8 cellular contexts compared by ENCODE assay signal in the genomic region with DNA sequence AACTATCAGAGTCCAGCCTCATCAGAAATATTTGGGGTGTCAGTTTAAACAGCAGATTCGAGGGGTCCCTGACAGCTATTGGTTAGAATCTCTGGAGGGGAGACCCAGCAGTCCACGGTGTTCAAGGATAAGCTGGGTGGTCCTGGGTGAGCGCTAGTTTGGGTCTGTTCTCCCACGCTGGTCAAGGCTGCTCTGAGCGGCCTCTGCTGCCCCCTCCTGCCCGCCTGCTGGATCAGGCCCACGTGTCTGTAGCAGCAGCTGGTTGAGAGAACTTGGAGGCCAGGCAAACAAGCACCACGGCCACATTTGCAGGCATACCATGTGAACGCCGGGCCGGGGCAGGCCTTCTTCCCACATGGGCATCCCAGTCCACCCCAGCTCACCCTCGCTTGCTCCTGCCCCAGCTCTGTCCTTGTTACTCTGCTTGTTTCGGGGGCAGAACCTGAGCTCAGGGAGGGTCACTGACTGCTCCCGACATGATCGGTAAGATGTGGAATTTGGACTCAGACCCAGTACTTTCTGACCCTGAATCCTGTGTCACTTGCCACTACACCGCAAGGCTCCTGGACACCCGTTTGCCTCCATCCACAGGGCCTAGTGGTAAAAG. TPM values are rescaled to one million over a fixed set of nuclear protein-coding genes. Genes with fewer than 3 reads are reported as not detected.
A peak's percentile ranks its signal among the peaks of the same experiment; 100 is the strongest.
DNase-seq lines count a peak whose midpoint lies in the region; ATAC-seq and TF ChIP-seq lines count a peak whose summit lies in the region.

No MANE protein-coding gene starts in this region.

- POLR2A ChIA-PET in A673 (lab: Charles Lee; ENCODE audit: low non-redundant PET): no interaction called here

- DNase-seq in A673 (ENCODE audit: low spot score) (peak; percentile 47), GM03348 (ENCODE audit: low spot score) (peak; percentile 89), cerebellum (ENCODE audit: low spot score) (peak; percentile 20), left lung (peak in 1 of 2 donors; percentile 57), thoracic aorta (ENCODE audit: low spot score) (no peak), DMS153 (lab: John Stamatoyannopoulos, UW) (no peak)

- H3K36me3 ChIP-seq in A673 (ENCODE audit: insufficient read depth, low read length, poor library complexity, severe bottlenecking) (no peaks in the 10 kb centered on the region), OCI-LY1 (ENCODE audit: insufficient read depth, low read length) (no peaks in the 10 kb centered on the region), left lung (no peaks in the 10 kb centered on the region), thoracic aorta (no peaks in the 10 kb centered on the region)

- H3F3A ChIP-seq in OCI-LY1 (ENCODE audit: insufficient read depth, low read length): no peaks in the 10 kb centered on the region

- TF ChIP-seq CTCF in A673 (conservative IDR thresholded peaks at IDR 0.05; ENCODE audit: low read depth, low read length): peak; percentile 76
- peak; percentile 55 for TF ChIP-seq CTCF in OCI-LY1 (IDR thresholded peaks at IDR 0.05; ENCODE audit: low read length)
- TF ChIP-seq CTCF in left lung (IDR thresholded peaks at IDR 0.05): peak; percentile 36 to 54
- TF ChIP-seq CTCF in thoracic aorta (IDR thresholded peaks at IDR 0.05): peak; percentile 63

- BruUV-seq in A673 (replicated peaks; lab: Mats Ljungman, UMichigan): no TSS peak

- no peaks in the 10 kb centered on the region for H4K20me1 ChIP-seq in OCI-LY1 (ENCODE audit: insufficient read depth, low read length)

- H3K9me3 ChIP-seq in A673 (ENCODE audit: low read depth, low read length, poor library complexity, severe bottlenecking): no peaks in the 10 kb centered on the region
- no peaks in the 10 kb centered on the region for H3K9me3 ChIP-seq in OCI-LY1 (ENCODE audit: low read length)
- H3K9me3 ChIP-seq in left lung: no peaks in the 10 kb centered on the region
- no peaks in the 10 kb centered on the region for H3K9me3 ChIP-seq in thoracic aorta

- H3K4me3 ChIP-seq in A673 (ENCODE audit: low read depth, low read length, poor library complexity, severe bottlenecking): no peak overlapping the region
- no peak overlapping the region for H3K4me3 ChIP-seq in OCI-LY1 (ENCODE audit: low read depth, low read length, poor library complexity, severe bottlenecking)
- no peak overlapping the region for H3K4me3 ChIP-seq in left lung
- no peak overlapping the region for H3K4me3 ChIP-seq in thoracic aorta

- intact Hi-C loops in A673 (cut with micrococcal nuclease; ENCODE audit: unreplicated experiment): loop anchor here (1.0 to 5.0 kb wide), 4 partner anchors 177 to 700 kb away; no protein-coding TSS in a partner anchor
- intact Hi-C loops in left lung (cut with DNase I): loop anchor here (5.0 to 10.0 kb wide), 4 partner anchors 175 to 445 kb away; no protein-coding TSS in a partner anchor

- ATAC-seq in left lung: peak; percentile 73
- ATAC-seq in thoracic aorta (ENCODE audit: insufficient number of reproducible peaks, low FRiP score, low read depth): no peak
- ATAC-seq in HG02973 (IDR thresholded peaks at IDR 0.05; ENCODE audit: unreplicated experiment): no peak

- no peak overlapping the region for H2AFZ ChIP-seq in OCI-LY1 (ENCODE audit: low read length)

- CTCF ChIA-PET in A673 (lab: Charles Lee): interaction anchor here (0.5 to 1.5 kb wide), 7 partner anchors 16 to 1546 kb away, joined by 3 to 14 read pairs (median 3); no protein-coding TSS in a partner anchor

- H3K27ac ChIP-seq in A673 (ENCODE audit: low read depth, low read length, poor library complexity, severe bottlenecking) (no peak overlapping the region), OCI-LY1 (ENCODE audit: low read depth, low read length, poor library complexity, severe bottlenecking) (no peak overlapping the region), left lung (peak overlapping the region; percentile 83 to 96), thoracic aorta (no peak overlapping the region)

- no peaks in the 10 kb centered on the region for H3K9me2 ChIP-seq in OCI-LY1 (ENCODE audit: low read depth, low read length)

- H3K4me1 ChIP-seq in A673 (ENCODE audit: insufficient read depth, low read length, poor library complexity, severe bottlenecking): no peaks in the 10 kb centered on the region
- no peaks in the 10 kb centered on the region for H3K4me1 ChIP-seq in OCI-LY1 (ENCODE audit: insufficient read depth, low read length, severe bottlenecking)
- H3K4me1 ChIP-seq in left lung: peaks cover 7 to 15% of the 10 kb centered on the region in 2 donors
- peaks cover 4 to 20% of the 10 kb centered on the region in 2 donors for H3K4me1 ChIP-seq in thoracic aorta (ENCODE audit: control insufficient read depth in 1 of 2, low read depth in 2 of 2)

- H3K4me2 ChIP-seq in OCI-LY1 (ENCODE audit: low read length): no peak overlapping the region

- no peaks in the 10 kb centered on the region for H3K79me2 ChIP-seq in OCI-LY1 (ENCODE audit: insufficient read depth, low read length)

- H3K27me3 ChIP-seq in A673 (replicated peaks; ENCODE audit: insufficient read depth, low read depth, low read length, poor library complexity): peaks cover 97% of the 10 kb centered on the region
- H3K27me3 ChIP-seq in OCI-LY1 (ENCODE audit: insufficient read depth, low read length): no peaks in the 10 kb centered on the region; the same call in 1 of the 2 replicates
- peaks cover 40 to 97% of the 10 kb centered on the region in 2 donors for H3K27me3 ChIP-seq in left lung
- peaks cover 25% of the 10 kb centered on the region for H3K27me3 ChIP-seq in thoracic aorta (replicated peaks; ENCODE audit: insufficient read depth)

- no peak overlapping the region for H3K9ac ChIP-seq in OCI-LY1 (ENCODE audit: low read length)

RNA-seq across cellular contexts. Expression of gene FOXF1, which starts 7.4 kb away (rescaled TPM):
- total RNA-seq in A673 (2021) (not detected in 2 replicates), cerebellum (1.2 TPM), left lung (10 to 100 TPM; 21.7 to 30.3 TPM), thoracic aorta (1 to 10 TPM in 1 of 2 donors, not detected in 1; 4.1 TPM)

RNA-seq across cellular contexts. Expression of gene MTHFSD, which starts 37.3 kb away (rescaled TPM):
- 26.5 and 27.5 TPM in 2 replicates for total RNA-seq in A673 (2021)
- 26.4 TPM for total RNA-seq in cerebellum
- total RNA-seq in left lung: 10 to 100 TPM; 19.7 to 20.2 TPM
- total RNA-seq in thoracic aorta: 10 to 100 TPM; 25.0 to 30.8 TPM

RNA-seq across cellular contexts. Expression of gene FOXC2, which starts 48.9 kb away (rescaled TPM):
- total RNA-seq in A673 (2021): 0.13 and 0.34 TPM in 2 replicates
- total RNA-seq in cerebellum: 0.45 TPM
- total RNA-seq in left lung: 1 to 10 TPM in 1 of 2 donors, under 1 TPM in 1; 0.41 to 2.0 TPM
- 10 to 100 TPM; 54.5 to 60.7 TPM for total RNA-seq in thoracic aorta

Comparison
In these comparisons a context has a peak if more than half of its experiments do, and no peak if none do; other contexts are left out.
1. DNase-seq: peak in A673 (single experiment), GM03348 (single experiment) and cerebellum (single experiment); none in thoracic aorta (single experiment) and DMS153 (single experiment).
2. H3K27ac ChIP-seq: peak in left lung (2 of 2); none in A673 (single experiment), OCI-LY1 (single experiment) and thoracic aorta (0 of 2).
3. RNA of gene FOXF1, which starts 7.4 kb away (total RNA-seq): 21.7 to 30.3 TPM in left lung; 4.1 TPM in thoracic aorta, 1.2 TPM in cerebellum (single experiment) and not detected in A673; every median in the first group is over 4 times any median in the second.
4. RNA of gene FOXC2, which starts 48.9 kb away (total RNA-seq): 54.5 to 60.7 TPM in thoracic aorta; 0.41 to 2.0 TPM in left lung, 0.45 TPM in cerebellum (single experiment) and 0.13 to 0.34 TPM in A673; every median in the first group is over 10 times any median in the second.
5. Peak in every context shown above with its lines, with median percentiles within 50 percentile points of each other: CTCF ChIP-seq.